In genomic region chr11:109680127-109680526, GRCh38 we compare ENCODE assay signal across 32 cellular contexts.
DNase-seq lines count a peak whose midpoint lies in the region; ATAC-seq, FAIRE-seq and TF ChIP-seq lines count a peak whose summit lies in the region.
"Had no signal": no experiment of that assay in that cellular context is flagged by ENCODE, and none has a peak within 500 bp of the region (broad histone marks: within the 10 kb centered on the region; RNA-seq: fewer than 3 reads in every experiment).

No MANE protein-coding gene starts in this region.

- H4K20me1 ChIP-seq in astrocyte (ENCODE audit: insufficient read depth, low read length): no peaks in the 10 kb centered on the region

- H3K9me3 Mint-ChIP-seq in MCF 10A (ENCODE audit: unreplicated experiment): no peaks in the 10 kb centered on the region
- no peaks in the 10 kb centered on the region for H3K9me3 Mint-ChIP-seq in astrocyte (ENCODE audit: unreplicated experiment)
- H3K9me3 Mint-ChIP-seq in progenitor cell of endocrine pancreas (ENCODE audit: low read depth): no peaks in the 10 kb centered on the region
- H3K9me3 Mint-ChIP-seq: activated CD4-positive, alpha-beta T cell treated with anti-CD3 and anti-CD28 coated beads, Interleukin-2, amount 10 ng/mL, durations not matched to agents 7 days and 5 days; activated naive CD8-positive, alpha-beta T cell treated with anti-CD3 and anti-CD28 coated beads, Interleukin-2, amount 10 ng/mL, durations not matched to agents 7 days and 5 days; activated T-cell treated with anti-CD3 and anti-CD28 coated beads, Interleukin-2, amount 50 U/mL, for 24 hours; neural progenitor cell; WTC11 had no signal

- H3K27ac Mint-ChIP-seq in MCF 10A (ENCODE audit: low read depth, unreplicated experiment) (no peak overlapping the region), astrocyte (ENCODE audit: unreplicated experiment) (no peak overlapping the region), progenitor cell of endocrine pancreas (no peak overlapping the region)
- H3K27ac Mint-ChIP-seq: activated CD4-positive, alpha-beta T cell treated with anti-CD3 and anti-CD28 coated beads, Interleukin-2, amount 10 ng/mL, durations not matched to agents 7 days and 5 days; activated naive CD8-positive, alpha-beta T cell treated with anti-CD3 and anti-CD28 coated beads, Interleukin-2, amount 10 ng/mL, durations not matched to agents 7 days and 5 days; activated T-cell treated with anti-CD3 and anti-CD28 coated beads, Interleukin-2, amount 50 U/mL, for 24 hours; CD4-positive, alpha-beta memory T cell; neural progenitor cell; stimulated activated effector memory CD8-positive, alpha-beta T cell treated with anti-CD3 and anti-CD28 coated beads, Interleukin-12 subunit alpha, Interleukin-12 subunit beta, amount 100 ng/mL, for 72 hours; WTC11 had no signal

- H3K4me3 ChIP-seq in breast epithelium (no peak overlapping the region), astrocyte (ENCODE audit: insufficient read depth, low read depth, low read length) (no peak overlapping the region)
- H3K4me3 ChIP-seq: HAP-1, K562, neural progenitor cell, suprapubic skin had no signal

- no peak overlapping the region for H2AFZ ChIP-seq in astrocyte (ENCODE audit: low read depth, low read length)
- H2AFZ ChIP-seq: neural progenitor cell had no signal

- H3K9ac ChIP-seq in astrocyte (ENCODE audit: low read length): no peak overlapping the region
- H3K9ac ChIP-seq: neural progenitor cell had no signal

- H3K79me2 ChIP-seq in astrocyte (ENCODE audit: insufficient read depth, low read length): no peaks in the 10 kb centered on the region

- POLR2A ChIA-PET in MCF 10A (lab: Yijun Ruan, JAX): interaction anchor here (0.6 kb wide), 1 partner anchor 94 kb away, joined by 4 read pairs; no protein-coding TSS in a partner anchor

- intact Hi-C loops in MCF 10A (cut with micrococcal nuclease) (no loop called here), breast epithelium (cut with DNase I; ENCODE audit: low total_unique reads) (no loop called here)

- BruUV-seq in MCF 10A (replicated peaks; lab: Mats Ljungman, UMichigan): no TSS peak

- H3K4me1 ChIP-seq in breast epithelium: no peaks in the 10 kb centered on the region
- no peaks in the 10 kb centered on the region for H3K4me1 ChIP-seq in astrocyte (ENCODE audit: insufficient read depth, low read length)
- H3K4me1 ChIP-seq in foreskin keratinocyte: peaks cover 6% of the 10 kb centered on the region
- H3K4me1 ChIP-seq: HAP-1, neural progenitor cell, suprapubic skin had no signal

- H3K4me1 Mint-ChIP-seq in MCF 10A (ENCODE audit: insufficient read depth, unreplicated experiment) (peaks cover 13% of the 10 kb centered on the region), astrocyte (ENCODE audit: low read depth, unreplicated experiment) (no peaks in the 10 kb centered on the region), progenitor cell of endocrine pancreas (ENCODE audit: low read depth) (no peaks in the 10 kb centered on the region)
- H3K4me1 Mint-ChIP-seq: activated CD4-positive, alpha-beta T cell treated with anti-CD3 and anti-CD28 coated beads, Interleukin-2, amount 10 ng/mL, durations not matched to agents 7 days and 5 days; activated naive CD8-positive, alpha-beta T cell treated with anti-CD3 and anti-CD28 coated beads, Interleukin-2, amount 10 ng/mL, durations not matched to agents 7 days and 5 days; CD4-positive, alpha-beta memory T cell; neural progenitor cell; stimulated activated effector memory CD8-positive, alpha-beta T cell treated with anti-CD3 and anti-CD28 coated beads, Interleukin-12 subunit alpha, Interleukin-12 subunit beta, amount 100 ng/mL, for 72 hours; WTC11 had no signal

- peak; percentile 82 for ATAC-seq in foreskin keratinocyte
- ATAC-seq: K562; sciatic nerve; stimulated activated effector memory CD8-positive, alpha-beta T cell treated with anti-CD3 and anti-CD28 coated beads, Interleukin-12 subunit alpha, Interleukin-12 subunit beta, amount 100 ng/mL, for 72 hours; WTC11 had no signal

- H3K4me3 Mint-ChIP-seq in MCF 10A (ENCODE audit: unreplicated experiment): no peak overlapping the region
- no peak overlapping the region for H3K4me3 Mint-ChIP-seq in astrocyte (ENCODE audit: unreplicated experiment)
- H3K4me3 Mint-ChIP-seq in progenitor cell of endocrine pancreas (ENCODE audit: low read depth): no peak overlapping the region
- H3K4me3 Mint-ChIP-seq: activated CD4-positive, alpha-beta T cell treated with anti-CD3 and anti-CD28 coated beads, Interleukin-2, amount 10 ng/mL, durations not matched to agents 7 days and 5 days; activated naive CD8-positive, alpha-beta T cell treated with anti-CD3 and anti-CD28 coated beads, Interleukin-2, amount 10 ng/mL, durations not matched to agents 7 days and 5 days; activated T-cell treated with anti-CD3 and anti-CD28 coated beads, Interleukin-2, amount 50 U/mL, for 24 hours; CD4-positive, alpha-beta memory T cell; neural progenitor cell; stimulated activated effector memory CD8-positive, alpha-beta T cell treated with anti-CD3 and anti-CD28 coated beads, Interleukin-12 subunit alpha, Interleukin-12 subunit beta, amount 100 ng/mL, for 72 hours; WTC11 had no signal

- H3K4me2 ChIP-seq in astrocyte (ENCODE audit: low read length): no peak overlapping the region
- H3K4me2 ChIP-seq: neural progenitor cell had no signal

- DNase-seq in MCF 10A (ENCODE audit: unreplicated experiment) (peak; percentile 16), breast epithelium (ENCODE audit: low spot score in 2 of 2) (no peak), astrocyte (ENCODE audit: low read depth) (peak; percentile 50), foreskin keratinocyte (peak; percentile 31 to 63), frontal cortex (ENCODE audit: low spot score in 2 of 2) (no peak), middle frontal gyrus (ENCODE audit: extremely low spot score, low spot score) (no peak), NCI-H2029 treated with DMSO at 0.1 percent for 48 hours (lab: John Stamatoyannopoulos, UW) (no peak), progenitor cell of endocrine pancreas (ENCODE audit: low spot score, unreplicated experiment) (no peak)
- DNase-seq: activated CD4-positive, alpha-beta T cell treated with anti-CD3 and anti-CD28 coated beads, Interleukin-2, amount 10 ng/mL, durations not matched to agents 7 days and 5 days; activated gamma-delta T cell; activated naive CD8-positive, alpha-beta T cell treated with anti-CD3 and anti-CD28 coated beads, Interleukin-2, amount 10 ng/mL, durations not matched to agents 7 days and 5 days; activated T-cell treated with anti-CD3 and anti-CD28 coated beads, Interleukin-2, amount 50 U/mL, for 24 hours; CD4-positive, alpha-beta memory T cell; left cardiac atrium; MM.1S; NCI-H1417; NCI-H2107; NCI-H446 treated with DMSO at 0.1 percent for 48 hours; OCI-M1; SHP77 treated with DMSO at 0.1 percent for 48 hours; stimulated activated CD4-positive, alpha-beta T cell treated with anti-CD3 and anti-CD28 coated beads, Interleukin-4, amount 100 ng/mL, for 24 hours; SW 1271; T-helper 9 cell had no signal

- TF ChIP-seq CTCF in MCF 10A (IDR thresholded peaks at IDR 0.05; ENCODE audit: unreplicated experiment) (no peak), breast epithelium (IDR thresholded peaks at IDR 0.05) (no peak), astrocyte (IDR thresholded peaks at IDR 0.05; ENCODE audit: insufficient read depth, low read depth, low read length) (no peak), foreskin keratinocyte (conservative IDR thresholded peaks at IDR 0.05) (no peak), progenitor cell of endocrine pancreas (IDR thresholded peaks at IDR 0.05; ENCODE audit: unreplicated experiment) (no peak)

- H3K27me3 Mint-ChIP-seq in MCF 10A (ENCODE audit: insufficient read depth, unreplicated experiment): no peaks in the 10 kb centered on the region
- H3K27me3 Mint-ChIP-seq in astrocyte (ENCODE audit: low read depth, unreplicated experiment): no peaks in the 10 kb centered on the region
- peaks cover 6% of the 10 kb centered on the region for H3K27me3 Mint-ChIP-seq in progenitor cell of endocrine pancreas
- H3K27me3 Mint-ChIP-seq: activated CD4-positive, alpha-beta T cell treated with anti-CD3 and anti-CD28 coated beads, Interleukin-2, amount 10 ng/mL, durations not matched to agents 7 days and 5 days; activated naive CD8-positive, alpha-beta T cell treated with anti-CD3 and anti-CD28 coated beads, Interleukin-2, amount 10 ng/mL, durations not matched to agents 7 days and 5 days; activated T-cell treated with anti-CD3 and anti-CD28 coated beads, Interleukin-2, amount 50 U/mL, for 24 hours; CD4-positive, alpha-beta memory T cell had no signal

- FAIRE-seq in astrocyte (lab: Jason Lieb, UNC) (no peak), frontal cortex (lab: Jason Lieb, UNC) (no peak)
- FAIRE-seq: endothelial cell of umbilical vein, K562 had no signal

- no peak for TF ChIP-seq POLR2A in breast epithelium (IDR thresholded peaks at IDR 0.05)

- no peaks in the 10 kb centered on the region for H3K27me3 ChIP-seq in breast epithelium
- H3K27me3 ChIP-seq in astrocyte (ENCODE audit: insufficient read depth, low read length): no peaks in the 10 kb centered on the region
- H3K27me3 ChIP-seq in foreskin keratinocyte: no peaks in the 10 kb centered on the region
- H3K27me3 ChIP-seq: neural progenitor cell, suprapubic skin had no signal

- H3K27ac ChIP-seq in breast epithelium (no peak overlapping the region), astrocyte (ENCODE audit: low read depth, low read length) (no peak overlapping the region), foreskin keratinocyte (no peak overlapping the region)
- H3K27ac ChIP-seq: 22Rv1, neural progenitor cell, suprapubic skin had no signal

- CTCF ChIA-PET in MCF 10A (lab: Yijun Ruan, JAX): interaction anchor here (0.7 kb wide), 2 partner anchors 17 to 133 kb away, joined by 3 read pairs; no protein-coding TSS in a partner anchor

- no peaks in the 10 kb centered on the region for H3K9me3 ChIP-seq in breast epithelium
- H3K9me3 ChIP-seq in astrocyte (ENCODE audit: insufficient read depth, low read depth, low read length): no peaks in the 10 kb centered on the region
- H3K9me3 ChIP-seq: HAP-1, suprapubic skin had no signal

- H3K36me3 ChIP-seq in breast epithelium (no peaks in the 10 kb centered on the region), astrocyte (ENCODE audit: insufficient read depth, low read length) (no peaks in the 10 kb centered on the region)
- H3K36me3 ChIP-seq: HAP-1, neural progenitor cell, suprapubic skin had no signal

- H3K36me3 Mint-ChIP-seq in MCF 10A (ENCODE audit: insufficient read depth, unreplicated experiment) (no peaks in the 10 kb centered on the region), astrocyte (ENCODE audit: low read depth, unreplicated experiment) (no peaks in the 10 kb centered on the region), progenitor cell of endocrine pancreas (ENCODE audit: insufficient read depth) (no peaks in the 10 kb centered on the region)
- H3K36me3 Mint-ChIP-seq: activated naive CD8-positive, alpha-beta T cell treated with anti-CD3 and anti-CD28 coated beads, Interleukin-2, amount 10 ng/mL, durations not matched to agents 7 days and 5 days; CD4-positive, alpha-beta memory T cell; neural progenitor cell; stimulated activated effector memory CD8-positive, alpha-beta T cell treated with anti-CD3 and anti-CD28 coated beads, Interleukin-12 subunit alpha, Interleukin-12 subunit beta, amount 100 ng/mL, for 72 hours; WTC11 had no signal

Comparison
In these comparisons a context has a peak if more than half of its experiments do, and no peak if none do; other contexts are left out.
1. DNase-seq: peak in MCF 10A (single experiment), astrocyte (single experiment) and foreskin keratinocyte (2 of 2); none in breast epithelium (0 of 2), frontal cortex (0 of 2), middle frontal gyrus (single experiment), NCI-H2029 treated with DMSO at 0.1 percent for 48 hours (single experiment) and progenitor cell of endocrine pancreas (single experiment).